In genomic region chrX:112083624-112084326, GRCh38 we compare ENCODE assay signal across 29 cellular contexts. TPM values are rescaled to one million over a fixed set of nuclear protein-coding genes. Genes with fewer than 3 reads are reported as not detected.
DNase-seq lines count a peak whose midpoint lies in the region; ATAC-seq and TF ChIP-seq lines count a peak whose summit lies in the region.
"Had no signal": no experiment of that assay in that cellular context is flagged by ENCODE, and none has a peak within 500 bp of the region (broad histone marks: within the 10 kb centered on the region; RNA-seq: fewer than 3 reads in every experiment).

No MANE protein-coding gene starts in this region.

- H3F3A ChIP-seq in neural progenitor cell (ENCODE audit: low read depth): peaks cover 6% of the 10 kb centered on the region

- H3K27ac ChIP-seq in iPS-20b (ENCODE audit: low read length): no peak overlapping the region
- no peak overlapping the region for H3K27ac ChIP-seq in neural progenitor cell
- H3K27ac ChIP-seq: epithelial cell of prostate, HL-60, left ventricle myocardium inferior, tibial artery had no signal

- H3K4me1 Mint-ChIP-seq in brain (peaks cover 23% of the 10 kb centered on the region), neural progenitor cell (peaks cover 20% of the 10 kb centered on the region)
- H3K4me1 Mint-ChIP-seq: stimulated activated naive CD8-positive, alpha-beta T cell treated with anti-CD3 and anti-CD28 coated beads, Interleukin-15, amount 100 ng/mL, for 72 hours had no signal

- H3K4me1 ChIP-seq in ES-I3 (ENCODE audit: insufficient read depth, low read length) (no peaks in the 10 kb centered on the region), iPS-20b (ENCODE audit: insufficient read depth, low read length) (peaks cover 2% of the 10 kb centered on the region; the same call in 1 of the 2 replicates), neural progenitor cell (peaks cover 18% of the 10 kb centered on the region)
- H3K4me1 ChIP-seq: left ventricle myocardium inferior, tibial artery had no signal

- peak overlapping the region; percentile 74 for H3K4me3 ChIP-seq in iPS-20b (ENCODE audit: low read length)
- peak overlapping the region; percentile 71 for H3K4me3 ChIP-seq in neural progenitor cell
- H3K4me3 ChIP-seq: mucosa of descending colon, tibial artery had no signal

- H3K9me3 ChIP-seq in ES-I3 (ENCODE audit: control insufficient read depth, insufficient read depth, low read length): no peaks in the 10 kb centered on the region
- no peaks in the 10 kb centered on the region for H3K9me3 ChIP-seq in iPS-20b (ENCODE audit: insufficient read depth, low read depth, low read length)
- H3K9me3 ChIP-seq in neural progenitor cell (ENCODE audit: low read depth): no peaks in the 10 kb centered on the region
- H3K9me3 ChIP-seq: left ventricle myocardium inferior, mucosa of descending colon, tibial artery had no signal

- peaks cover 58% of the 10 kb centered on the region for H3K27me3 ChIP-seq in iPS-20b (ENCODE audit: insufficient read depth, low read length)
- peaks cover 75% of the 10 kb centered on the region for H3K27me3 ChIP-seq in neural progenitor cell
- H3K27me3 ChIP-seq: tibial artery had no signal

- ATAC-seq in GM21528 (IDR thresholded peaks at IDR 0.05; ENCODE audit: low FRiP score, unreplicated experiment): no peak
- ATAC-seq in GM21381 (IDR thresholded peaks at IDR 0.05; ENCODE audit: unreplicated experiment): no peak
- ATAC-seq: activated T-cell treated with anti-CD3 and anti-CD28 coated beads, Interleukin-2, amount 50 U/mL, for 72 hours; mucosa of descending colon; Panc1; stimulated activated naive CD8-positive, alpha-beta T cell treated with anti-CD3 and anti-CD28 coated beads, Interleukin-15, amount 100 ng/mL, for 72 hours had no signal

- H3K4me3 Mint-ChIP-seq in brain (peak overlapping the region in 4 of 5 experiments; percentile 58 to 93 (median 83)), neural progenitor cell (peak overlapping the region; percentile 89)
- H3K4me3 Mint-ChIP-seq: activated naive CD4-positive, alpha-beta T cell treated with anti-CD3 and anti-CD28 coated beads for 36 hours; activated T-cell treated with anti-CD3 and anti-CD28 coated beads, Interleukin-2, amount 50 U/mL, for 72 hours; stimulated activated naive CD8-positive, alpha-beta T cell treated with anti-CD3 and anti-CD28 coated beads, Interleukin-15, amount 100 ng/mL, for 72 hours had no signal

- DNase-seq in neural progenitor cell (ENCODE audit: low spot score) (peak; percentile 36), SW 1271 (lab: John Stamatoyannopoulos, UW) (no peak)
- no peak for DNase-seq in activated CD4-positive, alpha-beta T cell treated with anti-CD3 and anti-CD28 coated beads for 1 hour
- DNase-seq: activated CD4-positive, alpha-beta T cell treated with anti-CD3 and anti-CD28 coated beads for 4 hours; activated naive CD4-positive, alpha-beta T cell treated with anti-CD3 and anti-CD28 coated beads for 36 hours; activated T-cell treated with anti-CD3 and anti-CD28 coated beads, Interleukin-2, amount 50 U/mL, for 72 hours; amniotic stem cell; dermis blood vessel endothelial cell; DND-41; foreskin fibroblast; hippocampal formation; left ventricle myocardium inferior; mucosa of descending colon; NCI-H510A treated with DMSO at 0.1 percent for 48 hours; stimulated activated naive CD8-positive, alpha-beta T cell treated with anti-CD3 and anti-CD28 coated beads, Interleukin-15, amount 100 ng/mL, for 72 hours; tibial artery had no signal

- no peaks in the 10 kb centered on the region for H3K36me3 ChIP-seq in ES-I3 (ENCODE audit: insufficient read depth, low read length)
- no peaks in the 10 kb centered on the region for H3K36me3 ChIP-seq in iPS-20b (ENCODE audit: insufficient read depth, low read depth, low read length)
- H3K36me3 ChIP-seq in neural progenitor cell: no peaks in the 10 kb centered on the region
- H3K36me3 ChIP-seq: left ventricle myocardium inferior, tibial artery had no signal

- H3K27ac Mint-ChIP-seq in brain: no peak overlapping the region
- H3K27ac Mint-ChIP-seq in neural progenitor cell: no peak overlapping the region
- H3K27ac Mint-ChIP-seq: activated naive CD4-positive, alpha-beta T cell treated with anti-CD3 and anti-CD28 coated beads for 36 hours; activated T-cell treated with anti-CD3 and anti-CD28 coated beads, Interleukin-2, amount 50 U/mL, for 72 hours; stimulated activated naive CD8-positive, alpha-beta T cell treated with anti-CD3 and anti-CD28 coated beads, Interleukin-15, amount 100 ng/mL, for 72 hours had no signal

- H4K20me1 ChIP-seq in neural progenitor cell (ENCODE audit: low read depth): no peaks in the 10 kb centered on the region

- H3K4me2 ChIP-seq in neural progenitor cell: peak overlapping the region; percentile 90

- no peaks in the 10 kb centered on the region for H3K79me2 ChIP-seq in neural progenitor cell (ENCODE audit: low read depth)

- H3K9me3 Mint-ChIP-seq in brain (no peaks in the 10 kb centered on the region), neural progenitor cell (peaks cover 2% of the 10 kb centered on the region)
- H3K9me3 Mint-ChIP-seq: activated naive CD4-positive, alpha-beta T cell treated with anti-CD3 and anti-CD28 coated beads for 36 hours; activated T-cell treated with anti-CD3 and anti-CD28 coated beads, Interleukin-2, amount 50 U/mL, for 72 hours; stimulated activated naive CD8-positive, alpha-beta T cell treated with anti-CD3 and anti-CD28 coated beads, Interleukin-15, amount 100 ng/mL, for 72 hours had no signal

- H2AFZ ChIP-seq in neural progenitor cell (replicated peaks): peak overlapping the region; percentile 97

- peak overlapping the region; percentile 81 for H3K9ac ChIP-seq in ES-I3 (ENCODE audit: low read depth, low read length)
- H3K9ac ChIP-seq in iPS-20b (ENCODE audit: low read depth, low read length): no peak overlapping the region; the same call in 1 of the 2 replicates
- no peak overlapping the region for H3K9ac ChIP-seq in neural progenitor cell

- H3K36me3 Mint-ChIP-seq in brain (no peaks in the 10 kb centered on the region), neural progenitor cell (no peaks in the 10 kb centered on the region)

- no peak for TF ChIP-seq CTCF in brain (conservative IDR thresholded peaks at IDR 0.05)
- TF ChIP-seq CTCF in neural progenitor cell (IDR thresholded peaks at IDR 0.05): peak; percentile 20

- H3K27me3 Mint-ChIP-seq in brain (peaks cover 73% of the 10 kb centered on the region), neural progenitor cell (ENCODE audit: insufficient read depth, low read depth) (peaks cover 33% of the 10 kb centered on the region)

RNA-seq across cellular contexts. Expression of gene RTL4, which starts 1.0 kb away (rescaled TPM):
- not detected for polyA plus RNA-seq in brain (ENCODE audit: insufficient read depth, low read depth, low replicate concordance)
- total RNA-seq in neural progenitor cell (ENCODE audit: low replicate concordance): 0.06 and 0.09 TPM in 2 replicates
- total RNA-seq: A673; activated naive CD4-positive, alpha-beta T cell treated with anti-CD3 and anti-CD28 coated beads for 36 hours; activated T-cell treated with anti-CD3 and anti-CD28 coated beads, Interleukin-2, amount 50 U/mL, for 72 hours; cardiac septum; dermis blood vessel endothelial cell; left ventricle myocardium inferior; MCF 10A; mucosa of descending colon; T-helper 1 cell treated with Interleukin-12 subunit alpha and Interleukin-12 subunit beta and Interleukin-4 antibody, amounts not matched to agents 30 ng/mL and 1 ng/mL, for 36 hours had no signal
- polyA plus RNA-seq: BJ had no signal

RNA-seq across cellular contexts. Expression of gene TRPC5, which starts 1.2 kb away (rescaled TPM):
- 0.10 TPM for polyA plus RNA-seq in brain (ENCODE audit: insufficient read depth, low read depth, low replicate concordance)
- 0.06 and 0.09 TPM in 2 replicates for total RNA-seq in neural progenitor cell (ENCODE audit: low replicate concordance)
- total RNA-seq: A673; activated naive CD4-positive, alpha-beta T cell treated with anti-CD3 and anti-CD28 coated beads for 36 hours; activated T-cell treated with anti-CD3 and anti-CD28 coated beads, Interleukin-2, amount 50 U/mL, for 72 hours; dermis blood vessel endothelial cell; left ventricle myocardium inferior; MCF 10A; mucosa of descending colon; T-helper 1 cell treated with Interleukin-12 subunit alpha and Interleukin-12 subunit beta and Interleukin-4 antibody, amounts not matched to agents 30 ng/mL and 1 ng/mL, for 36 hours had no signal
- polyA plus RNA-seq: BJ had no signal
